ENCODE assay signal across 14 cellular contexts in the genomic region with DNA sequence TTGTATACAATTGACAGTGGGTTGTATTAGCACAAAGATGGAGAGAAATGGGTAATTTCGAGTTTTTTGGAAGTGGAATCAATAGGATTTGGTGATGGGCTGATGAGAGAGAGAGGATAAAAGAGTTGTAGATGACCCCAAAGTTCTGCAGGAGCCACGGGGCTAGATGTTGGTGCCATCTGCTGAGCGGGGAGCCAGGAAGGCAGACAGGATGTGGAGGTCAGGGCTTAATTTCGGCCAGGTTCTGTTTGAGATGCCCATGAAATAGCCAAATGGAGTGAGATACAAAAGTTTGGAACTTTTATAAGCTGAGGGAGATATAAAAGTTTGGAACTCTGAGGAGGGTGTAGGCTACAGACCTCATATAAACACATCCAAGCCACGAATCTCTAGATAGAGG. TPM values are rescaled to one million over a fixed set of nuclear protein-coding genes. Genes with fewer than 3 reads are reported as not detected.
DNase-seq lines count a peak whose midpoint lies in the region; ATAC-seq and TF ChIP-seq lines count a peak whose summit lies in the region.
"Had no signal": no experiment of that assay in that cellular context is flagged by ENCODE, and none has a peak within 500 bp of the region (broad histone marks: within the 10 kb centered on the region; RNA-seq: fewer than 3 reads in every experiment).

No MANE protein-coding gene starts in this region.

- no peaks in the 10 kb centered on the region for H4K20me1 ChIP-seq in OCI-LY3 (ENCODE audit: insufficient read depth, low read length)

- H3K4me1 ChIP-seq in OCI-LY3 (ENCODE audit: low read length) (no peaks in the 10 kb centered on the region), skeletal muscle tissue (ENCODE audit: control insufficient read depth in 3 of 3, insufficient read depth in 3 of 3, low read length in 3 of 3) (peaks cover 0 to 7% (median 4%) of the 10 kb centered on the region in 3 donors)

- H3K27ac Mint-ChIP-seq in T-helper 1 cell treated with Interleukin-12 subunit alpha and Interleukin-12 subunit beta and Interleukin-4 antibody, amounts not matched to agents 30 μg/mL and 1 μg/mL, for 36 hours, result peak overlapping the region; percentile 97
- H3K27ac Mint-ChIP-seq in effector memory CD8-positive, alpha-beta T cell, result peak overlapping the region; percentile 88 to 92
- H3K27ac Mint-ChIP-seq: H9; stimulated activated memory B cell treated with anti-CD40 and anti-IgM and Interleukin-4, amounts not matched to agents 10 μg/mL and 1 μg/mL and 100 μg/mL, for 72 hours had no signal

- H3K4me2 ChIP-seq in OCI-LY3 (ENCODE audit: low read length), result no peak overlapping the region

- H3K27me3 ChIP-seq in OCI-LY3 (ENCODE audit: low read depth, low read length) (peaks cover 8% of the 10 kb centered on the region), skeletal muscle tissue (ENCODE audit: control insufficient read depth in 3 of 3, insufficient read depth in 3 of 3, low read length in 3 of 3) (no peaks in the 10 kb centered on the region)
- H3K27me3 ChIP-seq: cardiac muscle cell had no signal

- H3K9ac ChIP-seq in OCI-LY3 (ENCODE audit: low read length) (no peak overlapping the region), skeletal muscle tissue (ENCODE audit: low read depth in 1 of 3, low read length in 3 of 3) (peak overlapping the region in 1 of 3 donors; percentile 48)

- peaks cover 72% of the 10 kb centered on the region for H3K36me3 Mint-ChIP-seq in T-helper 1 cell treated with Interleukin-12 subunit alpha and Interleukin-12 subunit beta and Interleukin-4 antibody, amounts not matched to agents 30 μg/mL and 1 μg/mL, for 36 hours (ENCODE audit: low read depth)
- H3K36me3 Mint-ChIP-seq in effector memory CD8-positive, alpha-beta T cell (ENCODE audit: insufficient read depth), result peaks cover 52% of the 10 kb centered on the region
- H3K36me3 Mint-ChIP-seq: stimulated activated memory B cell treated with anti-CD40 and anti-IgM and Interleukin-4, amounts not matched to agents 10 μg/mL and 1 μg/mL and 100 μg/mL, for 72 hours had no signal

- ATAC-seq in effector memory CD8-positive, alpha-beta T cell (replicated peaks), result no peak
- ATAC-seq in GM19023 (IDR thresholded peaks at IDR 0.05; ENCODE audit: unreplicated experiment), result no peak
- no peak for ATAC-seq in HG03520 (IDR thresholded peaks at IDR 0.05; ENCODE audit: unreplicated experiment)
- ATAC-seq: stimulated activated memory B cell treated with anti-CD40 and anti-IgM and Interleukin-4, amounts not matched to agents 10 μg/mL and 1 μg/mL and 100 μg/mL, for 72 hours had no signal

- TF ChIP-seq CTCF in OCI-LY3 (IDR thresholded peaks at IDR 0.05; ENCODE audit: low read depth, low read length), result no peak

- no peak overlapping the region for H3K4me3 ChIP-seq in OCI-LY3 (ENCODE audit: low read length)
- peak overlapping the region; percentile 37 to 73 (median 40) for H3K4me3 ChIP-seq in skeletal muscle tissue (ENCODE audit: low read length in 3 of 3)
- H3K4me3 ChIP-seq: cardiac muscle cell had no signal

- peak overlapping the region; percentile 99 for H3K4me3 Mint-ChIP-seq in T-helper 1 cell treated with Interleukin-12 subunit alpha and Interleukin-12 subunit beta and Interleukin-4 antibody, amounts not matched to agents 30 μg/mL and 1 μg/mL, for 36 hours
- H3K4me3 Mint-ChIP-seq in effector memory CD8-positive, alpha-beta T cell, result peak overlapping the region; percentile 87 to 94
- H3K4me3 Mint-ChIP-seq: H9; stimulated activated memory B cell treated with anti-CD40 and anti-IgM and Interleukin-4, amounts not matched to agents 10 μg/mL and 1 μg/mL and 100 μg/mL, for 72 hours had no signal

- H3K4me1 Mint-ChIP-seq in T-helper 1 cell treated with Interleukin-12 subunit alpha and Interleukin-12 subunit beta and Interleukin-4 antibody, amounts not matched to agents 30 μg/mL and 1 μg/mL, for 36 hours (ENCODE audit: low read depth), result peaks cover 49% of the 10 kb centered on the region
- H3K4me1 Mint-ChIP-seq in effector memory CD8-positive, alpha-beta T cell (ENCODE audit: low read depth in 2 of 2), result peaks cover 44 to 50% of the 10 kb centered on the region in 2 donors

- peak overlapping the region; percentile 13; the same call in 1 of the 2 replicates for H2AFZ ChIP-seq in OCI-LY3 (ENCODE audit: low read depth, low read length)

- no peaks in the 10 kb centered on the region for H3K79me2 ChIP-seq in OCI-LY3 (ENCODE audit: low read length)

- H3K27ac ChIP-seq in OCI-LY3 (ENCODE audit: low read length), result no peak overlapping the region
- H3K27ac ChIP-seq in skeletal muscle tissue (ENCODE audit: low read depth, low read length), result peak overlapping the region; percentile 83
- H3K27ac ChIP-seq: cardiac muscle cell had no signal

- H3K36me3 ChIP-seq in OCI-LY3 (replicated peaks; ENCODE audit: low read depth, low read length), result no peaks in the 10 kb centered on the region
- H3K36me3 ChIP-seq in skeletal muscle tissue (ENCODE audit: control insufficient read depth in 3 of 3, insufficient read depth in 3 of 3, low read length in 3 of 3), result peaks cover 0 to 6% (median 5%) of the 10 kb centered on the region in 3 donors
- H3K36me3 ChIP-seq: cardiac muscle cell had no signal

- H3K27me3 Mint-ChIP-seq in T-helper 1 cell treated with Interleukin-12 subunit alpha and Interleukin-12 subunit beta and Interleukin-4 antibody, amounts not matched to agents 30 μg/mL and 1 μg/mL, for 36 hours (ENCODE audit: low read depth), result no peaks in the 10 kb centered on the region
- H3K27me3 Mint-ChIP-seq in effector memory CD8-positive, alpha-beta T cell, result no peaks in the 10 kb centered on the region

- DNase-seq in T-helper 1 cell (no peak), NCI-H524 treated with DMSO at 0.1 percent for 48 hours (lab: John Stamatoyannopoulos, UW) (no peak)
- DNase-seq in effector memory CD8-positive, alpha-beta T cell, result no peak
- DNase-seq: 8988T, H9, IMR-90, NCI-H1694 had no signal

- H3K9me3 Mint-ChIP-seq in T-helper 1 cell treated with Interleukin-12 subunit alpha and Interleukin-12 subunit beta and Interleukin-4 antibody, amounts not matched to agents 30 μg/mL and 1 μg/mL, for 36 hours, result peaks cover 26% of the 10 kb centered on the region
- H3K9me3 Mint-ChIP-seq in effector memory CD8-positive, alpha-beta T cell, result peaks cover 8 to 9% of the 10 kb centered on the region in 2 donors
- H3K9me3 Mint-ChIP-seq: H9; stimulated activated memory B cell treated with anti-CD40 and anti-IgM and Interleukin-4, amounts not matched to agents 10 μg/mL and 1 μg/mL and 100 μg/mL, for 72 hours had no signal

- H3K9me3 ChIP-seq in OCI-LY3 (ENCODE audit: insufficient read depth, low read length) (no peaks in the 10 kb centered on the region), skeletal muscle tissue (ENCODE audit: control insufficient read depth in 3 of 3, low read length in 3 of 3) (peaks cover 0 to 4% (median 0%) of the 10 kb centered on the region in 3 donors)

RNA-seq across cellular contexts. Expression of gene GIMAP4, which starts 2.1 kb away (rescaled TPM):
- 25.6 TPM for total RNA-seq in skeletal muscle tissue
- total RNA-seq: H9, IMR-90 had no signal

RNA-seq across cellular contexts. Expression of gene GIMAP7, which starts 54.6 kb away (rescaled TPM):
- total RNA-seq in skeletal muscle tissue, result 4.2 TPM
- total RNA-seq: cardiac muscle cell, H9, IMR-90 had no signal
